ENCODE assay signal across 14 cellular contexts in the genomic region with DNA sequence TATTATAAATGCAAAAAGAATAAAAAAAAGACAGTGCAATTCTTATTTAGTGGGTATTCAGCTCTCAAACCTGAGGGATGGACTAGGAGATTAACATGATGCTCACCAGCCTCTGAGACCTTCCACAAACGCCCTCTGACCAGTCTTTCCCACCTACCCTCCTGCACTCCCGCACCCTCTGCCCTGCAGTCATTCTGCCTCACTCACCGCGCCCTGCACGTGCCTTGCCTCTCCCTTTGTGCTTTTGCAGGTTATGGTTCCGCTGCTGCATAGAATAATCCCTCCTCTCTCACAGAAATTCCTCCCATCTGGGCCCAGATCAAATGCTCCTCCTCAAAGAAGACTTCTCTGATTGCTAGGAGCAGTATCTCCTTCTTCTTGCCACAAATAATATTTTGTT.
"Had no signal": no experiment of that assay in that cellular context is flagged by ENCODE, and none has a peak within 500 bp of the region (broad histone marks: within the 10 kb centered on the region; RNA-seq: fewer than 3 reads in every experiment).

No MANE protein-coding gene starts in this region.

- H3K36me3 Mint-ChIP-seq: activated CD4-positive, alpha-beta memory T cell treated with anti-CD3 and anti-CD28 coated beads for 36 hours; activated CD8-positive, alpha-beta memory T cell treated with anti-CD3 and anti-CD28 coated beads, Interleukin-2, amount 10 ng/mL, durations not matched to agents 7 days and 5 days; activated naive CD4-positive, alpha-beta T cell treated with anti-CD3 and anti-CD28 coated beads, Interleukin-2, amount 50 U/mL, for 24 hours; naive thymus-derived CD8-positive, alpha-beta T cell had no signal

- H3K27ac ChIP-seq: cardiac muscle cell had no signal

- H3K9me3 ChIP-seq: prostate gland had no signal

- H3K9me3 Mint-ChIP-seq: activated CD4-positive, alpha-beta memory T cell treated with anti-CD3 and anti-CD28 coated beads for 36 hours; activated naive CD4-positive, alpha-beta T cell treated with anti-CD3 and anti-CD28 coated beads, Interleukin-2, amount 50 U/mL, for 24 hours had no signal

- H3K36me3 ChIP-seq: cardiac muscle cell, prostate gland had no signal

- H3K4me3 Mint-ChIP-seq: activated CD4-positive, alpha-beta memory T cell treated with anti-CD3 and anti-CD28 coated beads for 36 hours; activated CD8-positive, alpha-beta memory T cell treated with anti-CD3 and anti-CD28 coated beads, Interleukin-2, amount 10 ng/mL, durations not matched to agents 7 days and 5 days; activated naive CD4-positive, alpha-beta T cell treated with anti-CD3 and anti-CD28 coated beads, Interleukin-2, amount 50 U/mL, for 24 hours; naive thymus-derived CD8-positive, alpha-beta T cell; stimulated activated naive CD8-positive, alpha-beta T cell treated with anti-CD3 and anti-CD28 coated beads, Interleukin-15, Interleukin-2, amounts not matched to agents 100 ng/mL and 50 ng/mL, for 24 hours had no signal

- H3K4me3 ChIP-seq: cardiac muscle cell, prostate gland, skin epidermis had no signal

- ATAC-seq: activated CD8-positive, alpha-beta memory T cell treated with anti-CD3 and anti-CD28 coated beads, Interleukin-2, amount 10 ng/mL, durations not matched to agents 7 days and 5 days; naive thymus-derived CD8-positive, alpha-beta T cell; right cardiac atrium had no signal

- H3K27me3 ChIP-seq: cardiac muscle cell had no signal

- DNase-seq: activated CD4-positive, alpha-beta memory T cell treated with anti-CD3 and anti-CD28 coated beads for 36 hours; activated CD4-positive, alpha-beta T cell treated with anti-CD3 and anti-CD28 coated beads for 1 hour; activated CD8-positive, alpha-beta memory T cell treated with anti-CD3 and anti-CD28 coated beads, Interleukin-2, amount 10 ng/mL, durations not matched to agents 7 days and 5 days; activated T-cell treated with anti-CD3 and anti-CD28 coated beads, Interleukin-2, amount 50 U/mL, for 1 hour; foreskin fibroblast; mammary epithelial cell; naive thymus-derived CD8-positive, alpha-beta T cell; right cardiac atrium; stimulated activated CD4-positive, alpha-beta T cell treated with anti-CD3 and anti-CD28 coated beads, Interleukin-4, amount 100 ng/mL, for 24 hours had no signal

- H3K27ac Mint-ChIP-seq: activated CD4-positive, alpha-beta memory T cell treated with anti-CD3 and anti-CD28 coated beads for 36 hours; activated CD8-positive, alpha-beta memory T cell treated with anti-CD3 and anti-CD28 coated beads, Interleukin-2, amount 10 ng/mL, durations not matched to agents 7 days and 5 days; activated naive CD4-positive, alpha-beta T cell treated with anti-CD3 and anti-CD28 coated beads, Interleukin-2, amount 50 U/mL, for 24 hours; stimulated activated naive CD8-positive, alpha-beta T cell treated with anti-CD3 and anti-CD28 coated beads, Interleukin-15, Interleukin-2, amounts not matched to agents 100 ng/mL and 50 ng/mL, for 24 hours had no signal
